ENCODE assay signal across 12 cellular contexts in the genomic region with DNA sequence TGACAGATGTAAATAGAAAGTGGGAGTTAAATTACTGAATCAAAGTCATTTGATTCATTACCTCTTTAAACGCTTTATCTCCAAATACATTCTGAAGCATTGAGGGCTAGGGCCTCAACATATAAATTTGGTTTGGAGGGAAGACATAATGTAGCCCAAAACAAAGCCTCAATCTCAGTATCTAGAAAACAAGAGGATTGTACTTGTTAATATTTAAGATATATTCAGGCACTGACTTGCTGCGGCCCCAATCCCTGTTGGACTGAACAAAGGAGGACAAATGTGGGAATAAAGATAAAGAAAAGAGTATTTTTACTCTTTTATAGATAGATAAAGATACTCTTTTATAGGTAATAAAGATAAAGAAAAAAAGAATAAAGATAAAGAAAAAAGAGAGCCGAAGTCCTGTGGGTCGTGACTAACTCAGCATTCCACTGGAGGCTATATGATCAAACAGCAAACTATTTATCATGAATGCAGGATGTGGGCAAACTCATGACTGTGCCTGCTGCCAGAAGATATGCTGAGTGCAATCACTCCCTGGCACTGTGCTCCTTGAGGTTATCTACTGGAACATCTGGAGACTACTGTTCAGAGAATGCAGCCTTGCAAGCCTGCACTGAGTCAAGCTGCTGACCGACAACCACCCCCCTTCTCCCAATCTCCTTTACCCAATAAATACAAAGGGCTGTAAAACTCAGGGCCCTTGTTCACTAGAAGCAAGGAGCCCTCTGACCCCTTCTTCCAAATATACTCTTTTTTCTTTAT. TPM values are rescaled to one million over a fixed set of nuclear protein-coding genes. Genes with fewer than 3 reads are reported as not detected.
DNase-seq lines count a peak whose midpoint lies in the region; ATAC-seq, FAIRE-seq and TF ChIP-seq lines count a peak whose summit lies in the region.
"Had no signal": no experiment of that assay in that cellular context is flagged by ENCODE, and none has a peak within 500 bp of the region (broad histone marks: within the 10 kb centered on the region; RNA-seq: fewer than 3 reads in every experiment).

No MANE protein-coding gene starts in this region.

- intact Hi-C loops in dorsolateral prefrontal cortex (cut with DNase I): no loop called here

- no peak for ATAC-seq in HG03196 (IDR thresholded peaks at IDR 0.05; ENCODE audit: unreplicated experiment)

- H3K4me3 ChIP-seq in astrocyte of the cerebellum (ENCODE audit: low read depth, low read length) (no peak overlapping the region), dorsolateral prefrontal cortex (no peak overlapping the region)

- peak; percentile 85 for FAIRE-seq in HTR-8/SVneo (lab: Jason Lieb, UNC)

- H3K27ac ChIP-seq in dorsolateral prefrontal cortex: no peak overlapping the region

- TF ChIP-seq CTCF in astrocyte of the cerebellum (IDR thresholded peaks at IDR 0.05; ENCODE audit: low read depth, low read length, missing control alignments) (no peak), dorsolateral prefrontal cortex (IDR thresholded peaks at IDR 0.05 in 54 of 56, conservative IDR thresholded peaks at IDR 0.05 in 2 of 56; ENCODE audit: low read depth in 1 of 56, partially characterized antibody in 56 of 56) (no peak)

- H3K27me3 ChIP-seq in dorsolateral prefrontal cortex: no peaks in the 10 kb centered on the region

- DNase-seq in AG08395 (ENCODE audit: low spot score) (peak; percentile 54), HTR-8/SVneo (ENCODE audit: insufficient read length, low spot score) (peak; percentile 20), astrocyte of the cerebellum (ENCODE audit: low read depth) (peak; percentile 11), kidney glomerular epithelial cell (lab: John Stamatoyannopoulos, UW) (peak; percentile 58), COLO668 (lab: John Stamatoyannopoulos, UW; ENCODE audit: unreplicated experiment) (no peak), dorsolateral prefrontal cortex (no peak), NCI-H1436 (lab: John Stamatoyannopoulos, UW) (no peak)
- DNase-seq: activated effector memory CD4-positive, alpha-beta T cell treated with Interleukin-2 at 50 U/mL for 16 hours; H7; NCI-H446 treated with DMSO at 0.1 percent for 48 hours; T-helper 9 cell had no signal

- in situ Hi-C loops in astrocyte of the cerebellum (cut with HindIII; ENCODE audit: low sequenced_read_pairs): no loop called here

RNA-seq across cellular contexts. Expression of a gene that starts 6.9 kb away (rescaled TPM):
- total RNA-seq in dorsolateral prefrontal cortex: under 1 TPM in 8 of 120 experiments, not detected in 112; 0.41 to 0.86 (median 0.55) TPM
- total RNA-seq: H7 had no signal

RNA-seq across cellular contexts. Expression of a gene that starts 37.9 kb away (rescaled TPM):
- 10 to 100 TPM; 14.6 to 38.0 (median 20.9) TPM for total RNA-seq in dorsolateral prefrontal cortex

RNA-seq across cellular contexts. Expression of a gene that starts 48.5 kb away (rescaled TPM):
- 10 to 100 TPM; 16.7 to 46.0 (median 26.4) TPM for total RNA-seq in dorsolateral prefrontal cortex

Comparison
In these comparisons a context has a peak if more than half of its experiments do, and no peak if none do; other contexts are left out.
1. DNase-seq: peak in AG08395 (single experiment), HTR-8/SVneo (single experiment), astrocyte of the cerebellum (single experiment) and kidney glomerular epithelial cell (single experiment); none in COLO668 (single experiment), dorsolateral prefrontal cortex (0 of 10) and NCI-H1436 (single experiment).